ENCODE assay signal across 20 cellular contexts in the genomic region with DNA sequence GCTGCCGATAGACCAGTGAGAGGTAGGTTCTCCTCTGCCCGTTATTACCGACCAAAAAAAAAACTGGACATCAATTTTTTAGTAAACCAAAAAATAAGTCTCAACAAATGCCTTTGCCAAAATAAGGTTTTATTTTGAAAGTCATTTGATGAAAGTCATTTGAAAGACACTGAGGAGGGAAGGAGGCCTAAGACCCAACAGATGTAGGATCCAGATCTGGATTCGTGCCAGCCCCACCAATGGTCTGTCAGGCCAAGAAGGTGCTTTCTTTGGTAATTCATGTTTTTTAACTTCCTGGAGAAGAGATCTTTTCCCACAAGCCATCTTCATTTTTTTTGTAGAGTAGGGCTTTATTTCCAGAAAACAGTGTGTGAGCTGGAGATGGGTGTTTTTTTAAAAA.
"Had no signal": no experiment of that assay in that cellular context is flagged by ENCODE, and none has a peak within 500 bp of the region (broad histone marks: within the 10 kb centered on the region; RNA-seq: fewer than 3 reads in every experiment).

No MANE protein-coding gene starts in this region.

- DNase-seq: activated CD4-positive, CD25-positive, alpha-beta regulatory T cell treated with anti-CD3 and anti-CD28 coated beads, Interleukin-2, amount 50 U/mL, for 72 hours; activated CD8-positive, alpha-beta memory T cell treated with anti-CD3 and anti-CD28 coated beads, Interleukin-2, amount 50 U/mL, for 48 hours; activated effector memory CD4-positive, alpha-beta T cell treated with Interleukin-2 at 50 U/mL for 16 hours; activated naive CD4-positive, alpha-beta T cell treated with anti-CD3 and anti-CD28 coated beads for 36 hours; activated naive CD8-positive, alpha-beta T cell treated with anti-CD3 and anti-CD28 coated beads, Interleukin-2, amount 10 ng/mL, durations not matched to agents 7 days and 5 days; activated T-cell treated with anti-CD3 and anti-CD28 coated beads, Interleukin-2, amount 50 U/mL, for 48 hours; colonic mucosa; dorsolateral prefrontal cortex; effector memory CD8-positive, alpha-beta T cell; heart left ventricle; lower lobe of right lung; naive thymus-derived CD8-positive, alpha-beta T cell; stimulated activated CD4-positive, alpha-beta T cell treated with anti-CD3 and anti-CD28 coated beads, Interleukin-4, amount 100 ng/mL, for 24 hours; stimulated activated naive CD8-positive, alpha-beta T cell treated with anti-CD3 and anti-CD28 coated beads, Interleukin-15, Interleukin-2, amounts not matched to agents 100 U/mL and 50 U/mL, for 24 hours; T1000; tibial artery; WERI-Rb-1 had no signal

- H3K27ac Mint-ChIP-seq: activated naive CD4-positive, alpha-beta T cell treated with anti-CD3 and anti-CD28 coated beads for 36 hours; activated naive CD8-positive, alpha-beta T cell treated with anti-CD3 and anti-CD28 coated beads, Interleukin-2, amount 10 ng/mL, durations not matched to agents 7 days and 5 days had no signal

- H3K4me1 Mint-ChIP-seq: activated naive CD8-positive, alpha-beta T cell treated with anti-CD3 and anti-CD28 coated beads, Interleukin-2, amount 10 ng/mL, durations not matched to agents 7 days and 5 days had no signal

- H3K27me3 ChIP-seq: colonic mucosa, dorsolateral prefrontal cortex, heart left ventricle, right atrium auricular region, tibial artery had no signal

- ATAC-seq: effector memory CD8-positive, alpha-beta T cell; heart left ventricle; lower lobe of right lung; naive thymus-derived CD8-positive, alpha-beta T cell; stimulated activated naive CD8-positive, alpha-beta T cell treated with anti-CD3 and anti-CD28 coated beads, Interleukin-15, Interleukin-2, amounts not matched to agents 100 U/mL and 50 U/mL, for 24 hours had no signal

- H3K9me3 Mint-ChIP-seq: activated naive CD4-positive, alpha-beta T cell treated with anti-CD3 and anti-CD28 coated beads for 36 hours; activated naive CD8-positive, alpha-beta T cell treated with anti-CD3 and anti-CD28 coated beads, Interleukin-2, amount 10 ng/mL, durations not matched to agents 7 days and 5 days; effector memory CD8-positive, alpha-beta T cell; naive thymus-derived CD8-positive, alpha-beta T cell had no signal

- H3K4me1 ChIP-seq: colonic mucosa had no signal

- H3K27ac ChIP-seq: colonic mucosa, heart left ventricle, lower lobe of right lung, right atrium auricular region, tibial artery, WERI-Rb-1 had no signal

- H3K4me3 ChIP-seq: colonic mucosa, dorsolateral prefrontal cortex, heart left ventricle, lower lobe of right lung, right atrium auricular region, tibial artery had no signal

- H3K27me3 Mint-ChIP-seq: activated naive CD8-positive, alpha-beta T cell treated with anti-CD3 and anti-CD28 coated beads, Interleukin-2, amount 10 ng/mL, durations not matched to agents 7 days and 5 days; effector memory CD8-positive, alpha-beta T cell; naive thymus-derived CD8-positive, alpha-beta T cell had no signal

- H3K4me3 Mint-ChIP-seq: activated naive CD4-positive, alpha-beta T cell treated with anti-CD3 and anti-CD28 coated beads for 36 hours; activated naive CD8-positive, alpha-beta T cell treated with anti-CD3 and anti-CD28 coated beads, Interleukin-2, amount 10 ng/mL, durations not matched to agents 7 days and 5 days; effector memory CD8-positive, alpha-beta T cell; naive thymus-derived CD8-positive, alpha-beta T cell had no signal

- H3K9me3 ChIP-seq: colonic mucosa, heart left ventricle, lower lobe of right lung, right atrium auricular region, tibial artery had no signal

- FAIRE-seq: bronchial epithelial cell, kidney had no signal
